ENCODE assay signal across 10 cellular contexts in the genomic region with DNA sequence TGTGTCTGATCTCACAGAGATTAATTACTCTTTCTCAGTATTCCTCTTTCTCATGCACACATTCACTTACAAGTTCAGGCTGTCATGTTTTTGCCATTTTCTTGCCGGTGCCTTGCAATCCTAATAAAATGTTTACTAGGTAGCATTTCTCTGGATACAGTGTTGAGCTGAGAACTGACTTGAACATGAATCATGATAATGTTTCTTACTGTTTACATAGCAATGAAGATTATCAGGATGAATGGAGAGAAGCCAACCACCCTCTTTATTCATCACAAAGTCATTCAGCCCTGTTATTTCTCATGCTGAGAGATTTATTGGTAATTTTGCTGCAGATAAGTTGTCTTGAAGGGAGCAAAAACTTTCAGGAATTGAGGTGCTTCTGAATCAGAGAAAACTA.
DNase-seq lines count a peak whose midpoint lies in the region; ATAC-seq and TF ChIP-seq lines count a peak whose summit lies in the region.
"Had no signal": no experiment of that assay in that cellular context is flagged by ENCODE, and none has a peak within 500 bp of the region (broad histone marks: within the 10 kb centered on the region; RNA-seq: fewer than 3 reads in every experiment).

No MANE protein-coding gene starts in this region.

- POLR2A ChIA-PET in Panc1 (lab: Charles Lee): no interaction called here

- peak; percentile 93 for ATAC-seq in Panc1
- no peak for ATAC-seq in GM18873 (IDR thresholded peaks at IDR 0.05; ENCODE audit: low FRiP score, unreplicated experiment)
- no peak for ATAC-seq in HG03378 (IDR thresholded peaks at IDR 0.05; ENCODE audit: unreplicated experiment)

- H3K36me3 ChIP-seq in Panc1 (ENCODE audit: control insufficient read depth, insufficient read depth, low read length): no peaks in the 10 kb centered on the region
- H3K36me3 ChIP-seq: stomach had no signal

- no peaks in the 10 kb centered on the region for H3K27me3 ChIP-seq in Panc1 (ENCODE audit: control insufficient read depth, insufficient read depth, low read length)
- H3K27me3 ChIP-seq: stomach had no signal

- no peaks in the 10 kb centered on the region for H3K9me3 ChIP-seq in Panc1 (ENCODE audit: control insufficient read depth, insufficient read depth, low read depth, low read length)
- H3K9me3 ChIP-seq: stomach had no signal

- BruUV-seq in Panc1 (replicated peaks; lab: Mats Ljungman, UMichigan): no TSS peak

- TF ChIP-seq CTCF in Panc1 (IDR thresholded peaks at IDR 0.05) (no peak), fibroblast of pulmonary artery (IDR thresholded peaks at IDR 0.05; ENCODE audit: low read length, missing control alignments) (no peak)

- in situ Hi-C loops in Panc1 (cut with HindIII; ENCODE audit: low pct_unique_long_range_greater_than_20kb, low sequenced_read_pairs): no loop called here

- CTCF ChIA-PET in Panc1 (lab: Charles Lee): no interaction called here

- DNase-seq in H4 (ENCODE audit: low spot score) (peak; percentile 21), Panc1 (ENCODE audit: low read depth, low spot score) (peak; percentile 84), fibroblast of pulmonary artery (ENCODE audit: low read depth) (peak; percentile 95), skeletal muscle cell (ENCODE audit: low read depth) (peak; percentile 83)
- DNase-seq in stimulated activated naive CD4-positive, alpha-beta T cell (lab: John Stamatoyannopoulos, UW): no peak
- DNase-seq: posterior cingulate gyrus, stomach had no signal

- intact Hi-C loops in Panc1 (cut with micrococcal nuclease; ENCODE audit: unreplicated experiment): no loop called here

- H3K4me1 ChIP-seq in Panc1 (ENCODE audit: control insufficient read depth, insufficient read depth, low read length): peaks cover 27% of the 10 kb centered on the region

- H3K4me3 ChIP-seq in Panc1 (ENCODE audit: low read depth in 2 of 2, low read length in 2 of 2) (no peak overlapping the region), fibroblast of pulmonary artery (replicated peaks; ENCODE audit: low read depth, low read length) (no peak overlapping the region), skeletal muscle cell (ENCODE audit: low read depth, low read length) (no peak overlapping the region)
- H3K4me3 ChIP-seq: stomach had no signal

- peak overlapping the region; percentile 80 for H3K27ac ChIP-seq in Panc1 (ENCODE audit: low read length)
- H3K27ac ChIP-seq: KMS-11 had no signal

Comparison
In these comparisons a context has a peak if more than half of its experiments do, and no peak if none do; other contexts are left out.
1. DNase-seq: peak in H4 (single experiment), Panc1 (single experiment), fibroblast of pulmonary artery (single experiment) and skeletal muscle cell (single experiment); none in stimulated activated naive CD4-positive, alpha-beta T cell (0 of 6).